18 cellular contexts compared by ENCODE assay signal in genomic region chr7:55026086-55026790, GRCh38. TPM values are rescaled to one million over a fixed set of nuclear protein-coding genes. Genes with fewer than 3 reads are reported as not detected.
A peak's percentile ranks its signal among the peaks of the same experiment; 100 is the strongest.
DNase-seq lines count a peak whose midpoint lies in the region; ATAC-seq and TF ChIP-seq lines count a peak whose summit lies in the region.
"Had no signal": no experiment of that assay in that cellular context is flagged by ENCODE, and none has a peak within 500 bp of the region (broad histone marks: within the 10 kb centered on the region; RNA-seq: fewer than 3 reads in every experiment).

No MANE protein-coding gene starts in this region.

- no peak for ATAC-seq in GM21515 (IDR thresholded peaks at IDR 0.05; ENCODE audit: unreplicated experiment)
- ATAC-seq in HG03342 (IDR thresholded peaks at IDR 0.05; ENCODE audit: unreplicated experiment): no peak

- no peaks in the 10 kb centered on the region for H3K27me3 ChIP-seq in adipocyte (replicated peaks; ENCODE audit: control insufficient read depth, insufficient read depth, low read length)
- no peaks in the 10 kb centered on the region for H3K27me3 ChIP-seq in hepatocyte

- WGBS in hepatocyte (ENCODE audit: low lambda C conversion rate, missing lambda C conversion rate): 77% methylated on average over 11 of the region's 11 CpGs

- H3K79me2 ChIP-seq in hepatocyte: peaks cover 91% of the 10 kb centered on the region

- DNase-seq in AG20443 (ENCODE audit: low spot score): peak; percentile 35
- peak; percentile 29 for DNase-seq in adipocyte (ENCODE audit: low read depth)
- DNase-seq in hepatocyte (ENCODE audit: low spot score): no peak
- DNase-seq in NCI-H1694 treated with DMSO at 0.1 percent for 48 hours (lab: John Stamatoyannopoulos, UW): no peak
- DNase-seq in activated T-helper 1 cell treated with anti-CD3 and anti-CD28 coated beads, Interleukin-12 subunit alpha, Interleukin-12 subunit beta, Interleukin-2, Interleukin-4 antibody, amounts not matched to agents 30 ng/mL and 10 ng/mL and 1 ng/mL, durations not matched to agents 14 hours and 24 hours and 36 hours (ENCODE audit: low spot score): no peak
- DNase-seq: activated CD4-positive, alpha-beta T cell treated with anti-CD3 and anti-CD28 coated beads, Interleukin-2, amount 50 U/mL, for 48 hours; dermis blood vessel endothelial cell; foreskin melanocyte; immature natural killer cell; MM.1S; NCI-H2029 treated with DMSO at 0.1 percent for 48 hours; NCI-H748 treated with DMSO at 0.1 percent for 48 hours; posterior cingulate gyrus; Right ventricle myocardium superior; T-helper 9 cell had no signal

- no peak overlapping the region for H3K4me3 Mint-ChIP-seq in activated T-helper 1 cell treated with anti-CD3 and anti-CD28 coated beads, Interleukin-12 subunit alpha, Interleukin-12 subunit beta, Interleukin-2, Interleukin-4 antibody, amounts not matched to agents 30 ng/mL and 10 ng/mL and 1 ng/mL, durations not matched to agents 14 hours and 24 hours and 36 hours
- H3K4me3 Mint-ChIP-seq: immature natural killer cell had no signal

- H3K9me2 ChIP-seq in hepatocyte (replicated peaks; ENCODE audit: insufficient read depth): no peaks in the 10 kb centered on the region

- H3K9ac ChIP-seq in adipocyte (ENCODE audit: low read length): peak overlapping the region; percentile 76

- H3K4me2 ChIP-seq in hepatocyte: no peak overlapping the region

- H3K27ac ChIP-seq in hepatocyte: peak overlapping the region; percentile 36
- peak overlapping the region in 15 of 21 experiments; percentile 4 to 67 (median 51) for H3K27ac ChIP-seq in skin epidermis

- H3K36me3 ChIP-seq in adipocyte (ENCODE audit: control insufficient read depth, insufficient read depth, low read length, severe bottlenecking) (no peaks in the 10 kb centered on the region), hepatocyte (replicated peaks; ENCODE audit: insufficient read depth, low read depth) (no peaks in the 10 kb centered on the region)

- no peak overlapping the region for H3K27ac Mint-ChIP-seq in activated T-helper 1 cell treated with anti-CD3 and anti-CD28 coated beads, Interleukin-12 subunit alpha, Interleukin-12 subunit beta, Interleukin-2, Interleukin-4 antibody, amounts not matched to agents 30 ng/mL and 10 ng/mL and 1 ng/mL, durations not matched to agents 14 hours and 24 hours and 36 hours
- H3K27ac Mint-ChIP-seq: immature natural killer cell had no signal

- intact Hi-C loops in activated T-helper 1 cell treated with anti-CD3 and anti-CD28 coated beads, Interleukin-12 subunit alpha, Interleukin-12 subunit beta, Interleukin-2, Interleukin-4 antibody, amounts not matched to agents 30 ng/mL and 10 ng/mL and 1 ng/mL, durations not matched to agents 14 hours and 24 hours and 36 hours (cut with micrococcal nuclease): loop anchor here (2.0 kb wide), 1 partner anchor 65 kb away; no protein-coding TSS in a partner anchor

- H3K36me3 Mint-ChIP-seq in activated T-helper 1 cell treated with anti-CD3 and anti-CD28 coated beads, Interleukin-12 subunit alpha, Interleukin-12 subunit beta, Interleukin-2, Interleukin-4 antibody, amounts not matched to agents 30 ng/mL and 10 ng/mL and 1 ng/mL, durations not matched to agents 14 hours and 24 hours and 36 hours (ENCODE audit: low read depth): no peaks in the 10 kb centered on the region
- H3K36me3 Mint-ChIP-seq: immature natural killer cell had no signal

- peak overlapping the region; percentile 49 for H3K4me3 ChIP-seq in adipocyte (ENCODE audit: low read length)
- H3K4me3 ChIP-seq in hepatocyte: no peak overlapping the region
- H3K4me3 ChIP-seq in skin epidermis: no peak overlapping the region

- H3K9me3 ChIP-seq in adipocyte (ENCODE audit: control insufficient read depth, low read length) (no peaks in the 10 kb centered on the region), hepatocyte (ENCODE audit: low read depth) (no peaks in the 10 kb centered on the region)

- H3K27me3 Mint-ChIP-seq in activated T-helper 1 cell treated with anti-CD3 and anti-CD28 coated beads, Interleukin-12 subunit alpha, Interleukin-12 subunit beta, Interleukin-2, Interleukin-4 antibody, amounts not matched to agents 30 ng/mL and 10 ng/mL and 1 ng/mL, durations not matched to agents 14 hours and 24 hours and 36 hours (ENCODE audit: insufficient read depth): peaks cover 28% of the 10 kb centered on the region

- H3K4me1 Mint-ChIP-seq in activated T-helper 1 cell treated with anti-CD3 and anti-CD28 coated beads, Interleukin-12 subunit alpha, Interleukin-12 subunit beta, Interleukin-2, Interleukin-4 antibody, amounts not matched to agents 30 ng/mL and 10 ng/mL and 1 ng/mL, durations not matched to agents 14 hours and 24 hours and 36 hours (ENCODE audit: low read depth): no peaks in the 10 kb centered on the region
- H3K4me1 Mint-ChIP-seq: immature natural killer cell had no signal

- peaks cover under 1% of the 10 kb centered on the region for H4K20me1 ChIP-seq in hepatocyte (ENCODE audit: insufficient read depth, poor library complexity, severe bottlenecking)

- H3K4me1 ChIP-seq in adipocyte (ENCODE audit: control insufficient read depth, insufficient read depth, low read length) (peaks cover 82% of the 10 kb centered on the region), hepatocyte (ENCODE audit: insufficient read depth) (peaks cover 26% of the 10 kb centered on the region)

- no peak overlapping the region for H2AFZ ChIP-seq in hepatocyte

- H3K9me3 Mint-ChIP-seq in activated T-helper 1 cell treated with anti-CD3 and anti-CD28 coated beads, Interleukin-12 subunit alpha, Interleukin-12 subunit beta, Interleukin-2, Interleukin-4 antibody, amounts not matched to agents 30 ng/mL and 10 ng/mL and 1 ng/mL, durations not matched to agents 14 hours and 24 hours and 36 hours: no peaks in the 10 kb centered on the region

- no peak for TF ChIP-seq CTCF in hepatocyte (IDR thresholded peaks at IDR 0.05; ENCODE audit: poor library complexity)

RNA-seq across cellular contexts. Expression of gene EGFR, which starts 7.4 kb away (rescaled TPM):
- 40.6 and 51.0 TPM in 2 replicates for total RNA-seq in hepatocyte
- polyA plus RNA-seq in hepatocyte: 21.6 and 28.3 TPM in 2 replicates
- 0.10 TPM in 1 of 2 replicates, not detected in the other for total RNA-seq in activated T-helper 1 cell treated with anti-CD3 and anti-CD28 coated beads, Interleukin-12 subunit alpha, Interleukin-12 subunit beta, Interleukin-2, Interleukin-4 antibody, amounts not matched to agents 30 ng/mL and 10 ng/mL and 1 ng/mL, durations not matched to agents 14 hours and 24 hours and 36 hours
- polyA plus RNA-seq: immature natural killer cell had no signal

Comparison
In these comparisons a context has a peak if more than half of its experiments do, and no peak if none do; other contexts are left out.
1. DNase-seq: peak in AG20443 (single experiment) and adipocyte (single experiment); none in hepatocyte (single experiment), NCI-H1694 treated with DMSO at 0.1 percent for 48 hours (single experiment) and activated T-helper 1 cell treated with anti-CD3 and anti-CD28 coated beads, Interleukin-12 subunit alpha, Interleukin-12 subunit beta, Interleukin-2, Interleukin-4 antibody, amounts not matched to agents 30 ng/mL and 10 ng/mL and 1 ng/mL, durations not matched to agents 14 hours and 24 hours and 36 hours (single experiment).
2. RNA of gene EGFR, which starts 7.4 kb away (total RNA-seq): 40.6 to 51.0 TPM in hepatocyte; 0.10 TPM in activated T-helper 1 cell treated with anti-CD3 and anti-CD28 coated beads, Interleukin-12 subunit alpha, Interleukin-12 subunit beta, Interleukin-2, Interleukin-4 antibody, amounts not matched to agents 30 ng/mL and 10 ng/mL and 1 ng/mL, durations not matched to agents 14 hours and 24 hours and 36 hours; every median in the first group is over 10 times any median in the second.